8 cellular contexts compared by ENCODE assay signal in the genomic region with DNA sequence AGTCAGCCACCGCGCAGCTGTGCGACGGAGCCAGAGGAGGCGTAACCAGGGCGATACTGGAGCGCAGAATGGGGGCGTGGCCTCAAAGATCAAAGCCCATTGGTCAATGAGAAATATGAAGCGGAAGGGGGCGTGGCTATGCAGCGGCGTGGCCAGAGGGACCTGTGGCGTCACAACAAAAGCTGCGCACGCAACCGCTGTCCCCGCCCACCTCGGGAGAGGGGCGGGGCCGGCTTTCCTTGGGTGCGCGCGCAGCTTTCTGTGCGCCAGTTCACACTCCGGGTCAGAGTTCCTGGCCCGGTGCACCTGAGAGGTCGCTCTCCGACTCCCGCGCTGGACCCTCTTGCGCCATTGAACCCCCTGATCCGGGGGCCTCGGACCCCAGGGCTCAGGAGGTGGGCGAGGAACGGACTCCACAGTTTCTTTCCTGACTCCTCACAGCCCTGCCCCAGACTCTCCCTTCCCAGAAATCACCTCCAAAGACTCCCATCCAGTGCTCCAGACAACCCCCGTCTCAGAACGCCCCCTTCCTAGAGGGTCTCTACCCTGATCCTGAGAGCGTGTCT. TPM values are rescaled to one million over a fixed set of nuclear protein-coding genes. Genes with fewer than 3 reads are reported as not detected.
DNase-seq lines count a peak whose midpoint lies in the region; ATAC-seq and TF ChIP-seq lines count a peak whose summit lies in the region.

A gene (plus strand): TSS at position 269 of the 566 bp plus-strand sequence.

- peaks cover 60% of the 10 kb centered on the region for H3K4me1 Mint-ChIP-seq in activated naive CD4-positive, alpha-beta T cell treated with anti-CD3 and anti-CD28 coated beads, Interleukin-2, amount 10 ng/mL, durations not matched to agents 7 days and 5 days

- peak within 1 kb of the TSS; percentile 95 for H3K9ac ChIP-seq in SK-N-MC (ENCODE audit: insufficient read length)

- peak within 1 kb of the TSS; percentile 95 for H3K4me3 ChIP-seq in GM08714 (ENCODE audit: low read length)
- H3K4me3 ChIP-seq in SK-N-MC = peak within 1 kb of the TSS; percentile 97
- peak within 1 kb of the TSS; percentile 80 to 95 for H3K4me3 ChIP-seq in gastroesophageal sphincter

- peaks cover 7% of the 10 kb centered on the region for H3K27me3 Mint-ChIP-seq in activated naive CD4-positive, alpha-beta T cell treated with anti-CD3 and anti-CD28 coated beads, Interleukin-2, amount 10 ng/mL, durations not matched to agents 7 days and 5 days

- no peaks in the 10 kb centered on the region for H3K27me3 ChIP-seq in gastroesophageal sphincter

- H3K27ac Mint-ChIP-seq in activated naive CD4-positive, alpha-beta T cell treated with anti-CD3 and anti-CD28 coated beads, Interleukin-2, amount 10 ng/mL, durations not matched to agents 7 days and 5 days = peak within 1 kb of the TSS; percentile 92

- H3K4me3 Mint-ChIP-seq in activated naive CD4-positive, alpha-beta T cell treated with anti-CD3 and anti-CD28 coated beads, Interleukin-2, amount 10 ng/mL, durations not matched to agents 7 days and 5 days = peak within 1 kb of the TSS; percentile 91

- peaks cover 17% of the 10 kb centered on the region for H3K36me3 Mint-ChIP-seq in activated naive CD4-positive, alpha-beta T cell treated with anti-CD3 and anti-CD28 coated beads, Interleukin-2, amount 10 ng/mL, durations not matched to agents 7 days and 5 days

- WGBS in gastroesophageal sphincter (ENCODE audit: low coverage in 1 of 2), 2 donors = 0% methylated on average over 5 to 6 of the region's 38 CpGs

- no peak for TF ChIP-seq EP300 in gastroesophageal sphincter (IDR thresholded peaks at IDR 0.05)

- H3K36me3 ChIP-seq in SK-N-MC (ENCODE audit: insufficient read depth, low read length) (peaks cover 24% of the 10 kb centered on the region), gastroesophageal sphincter (peaks cover 0 to 25% of the 10 kb centered on the region in 2 donors)

- TF ChIP-seq CTCF in gastroesophageal sphincter (IDR thresholded peaks at IDR 0.05) = no peak

- DNase-seq in NCI-H1048 (lab: John Stamatoyannopoulos, UW) (peak; percentile 96), SK-N-MC (ENCODE audit: low read depth, low spot score) (peak; percentile 98), non-pigmented ciliary epithelial cell (ENCODE audit: low read depth) (peak; percentile 96), substantia nigra (lab: John Stamatoyannopoulos, UW) (peak; percentile 92 to 99 (median 98))
- peak; percentile 100 for DNase-seq in activated naive CD4-positive, alpha-beta T cell treated with anti-CD3 and anti-CD28 coated beads, Interleukin-2, amount 10 ng/mL, durations not matched to agents 7 days and 5 days

- H3K9me3 Mint-ChIP-seq in activated naive CD4-positive, alpha-beta T cell treated with anti-CD3 and anti-CD28 coated beads, Interleukin-2, amount 10 ng/mL, durations not matched to agents 7 days and 5 days = no peaks in the 10 kb centered on the region

- CTCF ChIA-PET in activated naive CD4-positive, alpha-beta T cell treated with anti-CD3 and anti-CD28 coated beads, Interleukin-2, amount 10 ng/mL, durations not matched to agents 7 days and 5 days (lab: Charles Lee) = no interaction called here

- peaks cover 2 to 43% (median 19%) of the 10 kb centered on the region in 3 donors for H3K4me1 ChIP-seq in gastroesophageal sphincter

- H3K9me3 ChIP-seq in SK-N-MC (ENCODE audit: low read depth, low read length) (no peaks in the 10 kb centered on the region), gastroesophageal sphincter (no peaks in the 10 kb centered on the region)

- H3K27ac ChIP-seq in SK-N-MC = peak within 1 kb of the TSS; percentile 75
- peak within 1 kb of the TSS; percentile 70 to 96 (median 89) for H3K27ac ChIP-seq in gastroesophageal sphincter
- H3K27ac ChIP-seq in substantia nigra (ENCODE audit: low read depth, low read length, poor library complexity, severe bottlenecking) = peak within 1 kb of the TSS; percentile 79

- peak; percentile 87 for TF ChIP-seq POLR2A in gastroesophageal sphincter (IDR thresholded peaks at IDR 0.05)

- ATAC-seq in HG02588 (IDR thresholded peaks at IDR 0.05; ENCODE audit: unreplicated experiment) = peak; percentile 93
- peak; percentile 98 for ATAC-seq in gastroesophageal sphincter

RNA-seq across cellular contexts. Expression of the gene that starts here (rescaled TPM):
- 10 to 100 TPM; 18.2 to 27.5 (median 24.5) TPM for total RNA-seq in gastroesophageal sphincter

Comparison
In these comparisons a context has a peak if more than half of its experiments do, and no peak if none do; other contexts are left out.
1. Peak in every context shown above with its lines: DNase-seq, ATAC-seq, H3K4me3 ChIP-seq and H3K27ac ChIP-seq.